ENCODE assay signal across 15 cellular contexts in the genomic region with DNA sequence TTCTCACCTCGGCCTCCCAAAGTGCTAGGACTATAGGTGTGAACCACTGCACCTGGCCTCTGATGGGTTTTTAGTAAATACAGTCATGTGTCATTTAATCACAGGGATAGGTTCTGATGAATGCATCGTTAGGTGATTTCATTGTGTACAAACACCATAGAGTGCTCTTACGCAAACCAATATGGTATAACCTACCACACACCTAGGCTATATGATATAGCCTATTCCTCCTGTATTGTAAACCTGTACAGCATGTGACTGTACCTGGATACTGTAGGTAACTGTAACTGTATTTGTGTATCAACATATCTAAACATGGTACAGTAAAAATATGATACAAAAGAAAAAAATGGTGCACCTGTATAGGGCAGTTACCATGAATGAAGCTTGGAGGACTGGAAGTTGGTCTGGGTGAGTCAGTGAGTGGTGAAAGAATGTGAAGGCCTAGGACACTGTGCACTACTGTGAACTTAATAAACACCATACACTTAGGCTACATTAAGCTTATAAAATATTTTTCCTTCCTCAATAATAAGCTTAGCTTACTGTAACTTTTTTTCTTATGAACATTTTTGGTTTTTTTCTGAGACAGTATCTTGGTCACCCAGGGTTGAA. TPM values are rescaled to one million over a fixed set of nuclear protein-coding genes. Genes with fewer than 3 reads are reported as not detected.
DNase-seq lines count a peak whose midpoint lies in the region; ATAC-seq and TF ChIP-seq lines count a peak whose summit lies in the region.
"Had no signal": no experiment of that assay in that cellular context is flagged by ENCODE, and none has a peak within 500 bp of the region (broad histone marks: within the 10 kb centered on the region; RNA-seq: fewer than 3 reads in every experiment).

No MANE protein-coding gene starts in this region.

- H3K4me3 ChIP-seq in esophagus muscularis mucosa (no peak overlapping the region), gastrocnemius medialis (no peak overlapping the region), colonic mucosa (no peak overlapping the region)
- H3K4me3 ChIP-seq: left ventricle myocardium inferior had no signal

- TF ChIP-seq POLR2A in esophagus muscularis mucosa (IDR thresholded peaks at IDR 0.05; ENCODE audit: low read depth), result no peak
- no peak for TF ChIP-seq POLR2A in gastrocnemius medialis (IDR thresholded peaks at IDR 0.05)

- H3K27ac ChIP-seq in esophagus muscularis mucosa (replicated peaks in 1 of 4) (peak overlapping the region in 3 of 4 donors; percentile 13 to 51 (median 36)), gastrocnemius medialis (peak overlapping the region; percentile 65 to 100 (median 98)), colonic mucosa (no peak overlapping the region)
- H3K27ac ChIP-seq: parathyroid adenoma had no signal

- DNase-seq in NCI-H2029 (lab: John Stamatoyannopoulos, UW) (peak; percentile 77), NCI-H2029 treated with DMSO at 0.1 percent for 48 hours (lab: John Stamatoyannopoulos, UW) (no peak), NCI-H748 treated with DMSO at 0.1 percent for 48 hours (lab: John Stamatoyannopoulos, UW) (peak; percentile 82), esophagus muscularis mucosa (ENCODE audit: extremely low spot score) (no peak), gastrocnemius medialis (no peak), colonic mucosa (no peak), islet precursor cell (no peak), SKM-1 treated with dmso at 0.1 percent for 144 hours (lab: John Stamatoyannopoulos, UW; ENCODE audit: unreplicated experiment) (no peak)
- DNase-seq: activated CD4-positive, alpha-beta T cell treated with anti-CD3 and anti-CD28 coated beads for 1 hour; activated gamma-delta T cell treated with Interleukin-2 at 50 U/mL for 16 hours; cortex of kidney; left ventricle myocardium inferior; NCI-H1092; substantia nigra had no signal

- in situ Hi-C loops in gastrocnemius medialis (cut with MboI; ENCODE audit: low sequenced_read_pairs in 4 of 4), result no loop called here

- 90% methylated on average over 3 of the region's 3 CpGs for WGBS in esophagus muscularis mucosa

- H3K36me3 ChIP-seq in esophagus muscularis mucosa (no peaks in the 10 kb centered on the region), gastrocnemius medialis (no peaks in the 10 kb centered on the region), colonic mucosa (no peaks in the 10 kb centered on the region)
- H3K36me3 ChIP-seq: left ventricle myocardium inferior had no signal

- TF ChIP-seq CTCF in esophagus muscularis mucosa (IDR thresholded peaks at IDR 0.05), result no peak
- no peak for TF ChIP-seq CTCF in gastrocnemius medialis (IDR thresholded peaks at IDR 0.05 in 4 of 5, conservative IDR thresholded peaks at IDR 0.05 in 1 of 5)
- no peak for TF ChIP-seq CTCF in colonic mucosa (IDR thresholded peaks at IDR 0.05)

- H3K9ac ChIP-seq in colonic mucosa (ENCODE audit: low read depth in 2 of 2, low read length in 2 of 2), result no peak overlapping the region
- H3K9ac ChIP-seq: parathyroid adenoma had no signal

- H3K4me1 ChIP-seq in esophagus muscularis mucosa (peaks cover 45 to 58% (median 54%) of the 10 kb centered on the region in 4 donors), gastrocnemius medialis (peaks cover 40 to 56% of the 10 kb centered on the region in 2 donors), colonic mucosa (no peaks in the 10 kb centered on the region)

- no peaks in the 10 kb centered on the region for H3K27me3 ChIP-seq in esophagus muscularis mucosa
- no peaks in the 10 kb centered on the region for H3K27me3 ChIP-seq in gastrocnemius medialis
- no peaks in the 10 kb centered on the region for H3K27me3 ChIP-seq in colonic mucosa

- peak; percentile 69 to 86 for ATAC-seq in gastrocnemius medialis

- H3K9me3 ChIP-seq in esophagus muscularis mucosa, result no peaks in the 10 kb centered on the region
- H3K9me3 ChIP-seq in gastrocnemius medialis, result no peaks in the 10 kb centered on the region
- no peaks in the 10 kb centered on the region for H3K9me3 ChIP-seq in colonic mucosa
- H3K9me3 ChIP-seq: left ventricle myocardium inferior had no signal

- TF ChIP-seq EP300 in esophagus muscularis mucosa (IDR thresholded peaks at IDR 0.05), result no peak

- intact Hi-C loops in esophagus muscularis mucosa (cut with DNase I) (no loop called here), gastrocnemius medialis (cut with DNase I; ENCODE audit: low total_unique reads) (no loop called here), colonic mucosa (cut with DNase I) (no loop called here)

RNA-seq across cellular contexts. Expression of gene BICRAL, which starts 10.0 kb away (rescaled TPM):
- 10 to 100 TPM; 18.2 to 27.9 (median 23.4) TPM for total RNA-seq in esophagus muscularis mucosa
- total RNA-seq in gastrocnemius medialis, result 10 to 100 TPM in 2 of 4 donors, 1 to 10 TPM in 2; 7.9 to 10.2 (median 9.7) TPM
- 10 to 100 TPM; 11.5 to 15.3 TPM for total RNA-seq in colonic mucosa

RNA-seq across cellular contexts. Expression of gene TBCC, which starts 45.9 kb away (rescaled TPM):
- total RNA-seq in esophagus muscularis mucosa, result 10 to 100 TPM; 33.2 to 41.9 (median 38.5) TPM
- total RNA-seq in gastrocnemius medialis, result 10 to 100 TPM; 33.2 to 61.8 (median 45.1) TPM
- total RNA-seq in colonic mucosa, result 10 to 100 TPM; 24.2 to 24.8 TPM

Comparison
In these comparisons a context has a peak if more than half of its experiments do, and no peak if none do; other contexts are left out.
1. DNase-seq: peak in NCI-H2029 (single experiment) and NCI-H748 treated with DMSO at 0.1 percent for 48 hours (single experiment); none in NCI-H2029 treated with DMSO at 0.1 percent for 48 hours (single experiment), esophagus muscularis mucosa (single experiment), gastrocnemius medialis (0 of 2), colonic mucosa (single experiment), islet precursor cell (single experiment) and SKM-1 treated with dmso at 0.1 percent for 144 hours (single experiment).